1 cellular context compared by ENCODE assay signal in the genomic region with DNA sequence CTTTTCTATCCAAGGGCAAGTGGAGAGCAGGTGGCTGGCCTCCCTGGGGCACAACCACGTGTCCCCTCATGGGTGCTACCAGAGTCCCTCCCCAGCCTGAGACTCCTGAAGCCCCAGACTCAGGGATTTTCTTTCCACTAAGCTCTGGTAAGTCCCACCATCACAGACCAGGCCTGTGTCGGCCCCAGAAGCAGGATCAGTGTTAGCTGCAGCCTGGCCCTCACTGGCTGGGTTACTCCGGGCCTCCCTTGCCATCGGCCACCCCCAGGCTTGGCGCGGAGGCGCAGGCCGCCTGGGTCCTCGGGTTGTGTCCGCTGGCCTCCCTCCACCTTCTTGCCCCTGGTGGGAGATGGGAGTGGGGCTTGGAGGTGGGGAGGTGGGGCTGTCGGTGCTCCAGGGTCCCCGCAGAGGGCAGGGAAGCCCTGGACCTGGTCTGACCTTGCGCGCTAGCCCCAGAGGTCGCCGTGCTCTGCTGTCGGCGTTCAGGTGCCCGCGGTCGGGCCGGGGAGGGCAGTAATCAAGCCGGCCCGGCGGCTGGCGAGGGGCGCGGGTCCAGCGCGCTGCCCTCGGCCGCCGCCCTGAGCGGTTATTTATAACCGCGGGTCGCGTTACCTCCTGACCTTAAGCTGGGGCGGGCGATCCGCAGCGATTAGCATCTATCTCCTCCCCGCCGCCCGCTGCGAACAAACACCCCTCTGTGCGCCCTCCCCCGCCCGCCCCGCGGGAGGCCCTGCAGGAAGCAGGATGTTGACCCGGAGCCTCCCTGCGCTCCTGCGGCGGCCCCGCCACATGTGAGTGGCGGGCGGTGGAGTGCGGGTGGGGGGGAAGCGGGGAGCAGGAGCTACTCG.
TF ChIP-seq lines count a peak whose summit lies in the region.

No MANE protein-coding gene starts in this region.

TF ChIP-seq in HepG2, 621 proteins besides CTCF, POLR2A, EP300 and RAD21 (continued from another document and continues in another):
- TF ChIP-seq SNAPC4 (CRISPR knock-in tag; IDR thresholded peaks at IDR 0.05), result peak; percentile 77; the same call in 1 of the 2 replicates
- TF ChIP-seq NR2F1 (CRISPR knock-in tag; IDR thresholded peaks at IDR 0.05), result peak; percentile 75 to 96; a peak in 3 of 4 replicates
- TF ChIP-seq ZGPAT (CRISPR knock-in tag; IDR thresholded peaks at IDR 0.05), result peak; percentile 99
- TF ChIP-seq PITX1 (CRISPR knock-in tag; IDR thresholded peaks at IDR 0.05), result peak; percentile 98
- peak; percentile 95 for TF ChIP-seq ZNF616 (CRISPR knock-in tag; IDR thresholded peaks at IDR 0.05; ENCODE audit: low read depth)
- peak; percentile 86 for TF ChIP-seq ZNF564 (CRISPR knock-in tag; IDR thresholded peaks at IDR 0.05)
- peak; percentile 97 for TF ChIP-seq MYC (CRISPR knock-in tag; IDR thresholded peaks at IDR 0.05; ENCODE audit: borderline replicate concordance)
- TF ChIP-seq CREM (IDR thresholded peaks at IDR 0.05), result peak; percentile 36; the same call in 1 of the 2 replicates
- no peak for TF ChIP-seq CREM (CRISPR knock-in tag; IDR thresholded peaks at IDR 0.05)
- TF ChIP-seq PHF8 (CRISPR knock-in tag; IDR thresholded peaks at IDR 0.05), result peak; percentile 77
- peak; percentile 53; the same call in 1 of the 2 replicates for TF ChIP-seq SIX1 (CRISPR knock-in tag; IDR thresholded peaks at IDR 0.05; ENCODE audit: borderline replicate concordance)
- TF ChIP-seq TBX2 (CRISPR knock-in tag; IDR thresholded peaks at IDR 0.05; ENCODE audit: borderline replicate concordance), result peak; percentile 98
- TF ChIP-seq, protein P1, sequence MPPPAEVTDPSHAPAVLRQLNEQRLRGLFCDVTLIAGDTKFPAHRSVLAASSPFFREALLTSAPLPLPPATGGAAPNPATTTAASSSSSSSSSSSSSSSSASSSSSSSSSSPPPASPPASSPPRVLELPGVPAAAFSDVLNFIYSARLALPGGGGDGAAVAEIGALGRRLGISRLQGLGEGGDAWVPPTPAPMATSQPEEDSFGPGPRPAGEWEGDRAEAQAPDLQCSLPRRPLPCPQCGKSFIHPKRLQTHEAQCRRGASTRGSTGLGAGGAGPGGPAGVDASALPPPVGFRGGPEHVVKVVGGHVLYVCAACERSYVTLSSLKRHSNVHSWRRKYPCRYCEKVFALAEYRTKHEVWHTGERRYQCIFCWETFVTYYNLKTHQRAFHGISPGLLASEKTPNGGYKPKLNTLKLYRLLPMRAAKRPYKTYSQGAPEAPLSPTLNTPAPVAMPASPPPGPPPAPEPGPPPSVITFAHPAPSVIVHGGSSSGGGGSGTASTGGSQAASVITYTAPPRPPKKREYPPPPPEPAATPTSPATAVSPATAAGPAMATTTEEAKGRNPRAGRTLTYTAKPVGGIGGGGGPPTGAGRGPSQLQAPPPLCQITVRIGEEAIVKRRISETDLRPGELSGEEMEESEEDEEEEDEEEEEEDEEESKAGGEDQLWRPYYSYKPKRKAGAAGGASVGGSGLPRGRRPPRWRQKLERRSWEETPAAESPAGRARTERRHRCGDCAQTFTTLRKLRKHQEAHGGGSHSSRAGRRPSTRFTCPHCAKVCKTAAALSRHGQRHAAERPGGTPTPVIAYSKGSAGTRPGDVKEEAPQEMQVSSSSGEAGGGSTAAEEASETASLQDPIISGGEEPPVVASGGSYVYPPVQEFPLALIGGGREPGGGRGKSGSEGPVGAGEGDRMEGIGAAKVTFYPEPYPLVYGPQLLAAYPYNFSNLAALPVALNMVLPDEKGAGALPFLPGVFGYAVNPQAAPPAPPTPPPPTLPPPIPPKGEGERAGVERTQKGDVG (CRISPR knock-in tag; IDR thresholded peaks at IDR 0.05; ENCODE audit: borderline replicate concordance), result no peak; the same call in 1 of the 2 replicates
- TF ChIP-seq FOXK2 (IDR thresholded peaks at IDR 0.05), result peak; percentile 39; the same call in 1 of the 2 replicates
- TF ChIP-seq JDP2 (CRISPR knock-in tag; IDR thresholded peaks at IDR 0.05; ENCODE audit: borderline replicate concordance), result peak; percentile 79; the same call in 1 of the 2 replicates
- 0 out of 2 replicates have a peak, but pooled peaks have one; percentile 45 for TF ChIP-seq SMAD3 (CRISPR knock-in tag; IDR thresholded peaks at IDR 0.05)
- TF ChIP-seq MLXIP (CRISPR knock-in tag; IDR thresholded peaks at IDR 0.05; ENCODE audit: borderline replicate concordance), result no peak; the same call in 1 of the 2 replicates
- TF ChIP-seq, protein P2, sequence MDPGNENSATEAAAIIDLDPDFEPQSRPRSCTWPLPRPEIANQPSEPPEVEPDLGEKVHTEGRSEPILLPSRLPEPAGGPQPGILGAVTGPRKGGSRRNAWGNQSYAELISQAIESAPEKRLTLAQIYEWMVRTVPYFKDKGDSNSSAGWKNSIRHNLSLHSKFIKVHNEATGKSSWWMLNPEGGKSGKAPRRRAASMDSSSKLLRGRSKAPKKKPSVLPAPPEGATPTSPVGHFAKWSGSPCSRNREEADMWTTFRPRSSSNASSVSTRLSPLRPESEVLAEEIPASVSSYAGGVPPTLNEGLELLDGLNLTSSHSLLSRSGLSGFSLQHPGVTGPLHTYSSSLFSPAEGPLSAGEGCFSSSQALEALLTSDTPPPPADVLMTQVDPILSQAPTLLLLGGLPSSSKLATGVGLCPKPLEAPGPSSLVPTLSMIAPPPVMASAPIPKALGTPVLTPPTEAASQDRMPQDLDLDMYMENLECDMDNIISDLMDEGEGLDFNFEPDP (CRISPR knock-in tag; conservative IDR thresholded peaks at IDR 0.05), result no peak
- TF ChIP-seq NFYB (CRISPR knock-in tag; IDR thresholded peaks at IDR 0.05), result peak; percentile 44
- TF ChIP-seq, protein P3, sequence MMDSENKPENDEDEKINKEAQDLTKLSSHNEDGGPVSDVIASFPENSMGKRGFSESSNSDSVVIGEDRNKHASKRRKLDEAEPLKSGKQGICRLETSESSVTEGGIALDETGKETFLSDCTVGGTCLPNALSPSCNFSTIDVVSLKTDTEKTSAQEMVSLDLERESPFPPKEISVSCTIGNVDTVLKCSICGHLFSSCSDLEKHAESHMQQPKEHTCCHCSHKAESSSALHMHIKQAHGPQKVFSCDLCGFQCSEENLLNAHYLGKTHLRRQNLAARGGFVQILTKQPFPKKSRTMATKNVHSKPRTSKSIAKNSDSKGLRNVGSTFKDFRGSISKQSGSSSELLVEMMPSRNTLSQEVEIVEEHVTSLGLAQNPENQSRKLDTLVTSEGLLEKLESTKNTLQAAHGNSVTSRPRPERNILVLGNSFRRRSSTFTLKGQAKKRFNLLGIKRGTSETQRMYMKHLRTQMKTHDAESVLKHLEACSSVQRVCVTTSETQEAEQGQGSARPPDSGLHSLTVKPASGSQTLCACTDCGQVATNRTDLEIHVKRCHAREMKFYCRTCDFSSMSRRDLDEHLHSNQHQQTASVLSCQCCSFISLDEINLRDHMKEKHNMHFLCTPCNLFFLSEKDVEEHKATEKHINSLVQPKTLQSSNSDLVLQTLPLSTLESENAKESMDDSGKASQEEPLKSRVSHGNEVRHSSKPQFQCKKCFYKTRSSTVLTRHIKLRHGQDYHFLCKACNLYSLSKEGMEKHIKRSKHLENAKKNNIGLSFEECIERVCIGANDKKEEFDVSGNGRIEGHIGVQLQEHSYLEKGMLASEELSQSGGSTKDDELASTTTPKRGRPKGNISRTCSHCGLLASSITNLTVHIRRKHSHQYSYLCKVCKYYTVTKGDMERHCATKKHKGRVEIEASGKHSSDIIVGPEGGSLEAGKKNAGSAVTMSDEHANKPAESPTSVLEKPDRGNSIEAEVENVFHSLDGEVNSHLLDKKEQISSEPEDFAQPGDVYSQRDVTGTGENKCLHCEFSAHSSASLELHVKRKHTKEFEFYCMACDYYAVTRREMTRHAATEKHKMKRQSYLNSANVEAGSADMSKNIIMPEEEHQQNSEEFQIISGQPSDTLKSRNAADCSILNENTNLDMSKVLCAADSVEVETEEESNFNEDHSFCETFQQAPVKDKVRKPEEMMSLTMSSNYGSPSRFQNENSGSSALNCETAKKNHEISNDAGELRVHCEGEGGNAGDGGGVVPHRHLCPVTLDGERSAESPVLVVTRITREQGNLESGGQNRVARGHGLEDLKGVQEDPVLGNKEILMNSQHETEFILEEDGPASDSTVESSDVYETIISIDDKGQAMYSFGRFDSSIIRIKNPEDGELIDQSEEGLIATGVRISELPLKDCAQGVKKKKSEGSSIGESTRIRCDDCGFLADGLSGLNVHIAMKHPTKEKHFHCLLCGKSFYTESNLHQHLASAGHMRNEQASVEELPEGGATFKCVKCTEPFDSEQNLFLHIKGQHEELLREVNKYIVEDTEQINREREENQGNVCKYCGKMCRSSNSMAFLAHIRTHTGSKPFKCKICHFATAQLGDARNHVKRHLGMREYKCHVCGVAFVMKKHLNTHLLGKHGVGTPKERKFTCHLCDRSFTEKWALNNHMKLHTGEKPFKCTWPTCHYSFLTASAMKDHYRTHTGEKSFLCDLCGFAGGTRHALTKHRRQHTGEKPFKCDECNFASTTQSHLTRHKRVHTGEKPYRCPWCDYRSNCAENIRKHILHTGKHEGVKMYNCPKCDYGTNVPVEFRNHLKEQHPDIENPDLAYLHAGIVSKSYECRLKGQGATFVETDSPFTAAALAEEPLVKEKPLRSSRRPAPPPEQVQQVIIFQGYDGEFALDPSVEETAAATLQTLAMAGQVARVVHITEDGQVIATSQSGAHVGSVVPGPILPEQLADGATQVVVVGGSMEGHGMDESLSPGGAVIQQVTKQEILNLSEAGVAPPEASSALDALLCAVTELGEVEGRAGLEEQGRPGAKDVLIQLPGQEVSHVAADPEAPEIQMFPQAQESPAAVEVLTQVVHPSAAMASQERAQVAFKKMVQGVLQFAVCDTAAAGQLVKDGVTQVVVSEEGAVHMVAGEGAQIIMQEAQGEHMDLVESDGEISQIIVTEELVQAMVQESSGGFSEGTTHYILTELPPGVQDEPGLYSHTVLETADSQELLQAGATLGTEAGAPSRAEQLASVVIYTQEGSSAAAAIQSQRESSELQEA (CRISPR knock-in tag; IDR thresholded peaks at IDR 0.05; ENCODE audit: not compliant biosample characterization), result no peak
- TF ChIP-seq MTF2 (CRISPR knock-in tag; IDR thresholded peaks at IDR 0.05; ENCODE audit: borderline replicate concordance), result peak; percentile 91; the same call in 1 of the 2 replicates
- peak; percentile 76; the same call in 1 of the 2 replicates for TF ChIP-seq STAT5B (CRISPR knock-in tag; IDR thresholded peaks at IDR 0.05)
